Comparison of ENCODE assay signal across 14 cellular contexts in the genomic region with DNA sequence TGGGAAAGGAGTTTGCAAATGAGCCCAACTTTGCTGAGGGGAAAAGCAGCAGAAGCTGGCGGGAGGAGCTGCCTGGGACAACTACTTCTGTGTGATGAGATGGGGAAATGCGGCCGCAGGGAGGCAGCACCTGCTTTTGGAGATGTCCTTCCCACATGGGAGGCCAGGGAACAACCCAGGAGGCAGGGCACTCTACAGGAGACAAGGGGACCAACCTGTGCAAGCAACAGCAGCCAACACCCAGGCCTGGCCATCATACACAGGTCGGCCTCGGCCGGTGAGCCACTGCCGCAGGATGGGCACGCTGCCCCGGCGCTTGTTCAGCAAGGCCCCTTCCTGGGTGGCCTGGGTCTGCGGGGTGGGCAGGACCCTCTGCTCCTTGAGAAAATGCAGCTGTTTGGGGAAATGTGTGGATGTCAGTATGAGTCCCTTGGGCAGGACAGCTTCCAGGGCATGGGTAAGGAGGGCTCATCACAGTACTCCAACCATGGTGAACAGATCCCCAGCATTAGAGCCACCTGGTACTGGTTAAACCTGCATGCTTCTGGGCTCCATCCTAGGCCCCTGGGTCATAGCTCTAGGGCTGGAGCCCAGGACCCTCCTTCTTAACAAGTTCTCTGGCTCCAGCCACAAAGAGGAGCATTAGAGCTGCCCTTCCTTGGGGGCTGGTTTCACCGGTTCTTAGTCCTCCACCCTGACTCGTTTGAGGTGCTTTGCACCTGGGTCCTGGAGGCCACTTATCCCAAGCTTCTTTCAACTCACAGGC. TPM values are rescaled to one million over a fixed set of nuclear protein-coding genes. Genes with fewer than 3 reads are reported as not detected.
DNase-seq lines count a peak whose midpoint lies in the region; ATAC-seq, FAIRE-seq and TF ChIP-seq lines count a peak whose summit lies in the region.
"Had no signal": no experiment of that assay in that cellular context is flagged by ENCODE, and none has a peak within 500 bp of the region (broad histone marks: within the 10 kb centered on the region; RNA-seq: fewer than 3 reads in every experiment).

No MANE protein-coding gene starts in this region.

- H3K27me3 ChIP-seq in PC-9 (ENCODE audit: insufficient read depth, low read depth): no peaks in the 10 kb centered on the region
- H3K27me3 ChIP-seq in foreskin keratinocyte: peaks cover 42% of the 10 kb centered on the region
- H3K27me3 ChIP-seq in BE2C: no peaks in the 10 kb centered on the region

- POLR2A ChIA-PET in PC-9 (lab: Charles Lee; ENCODE audit: unreplicated experiment): no interaction called here

- no peaks in the 10 kb centered on the region for H3K9me2 ChIP-seq in PC-9 (ENCODE audit: insufficient read depth)

- H3K36me3 Mint-ChIP-seq in stimulated activated naive B cell treated with anti-CD40 and anti-IgM and Interleukin-4, amounts not matched to agents 10 μg/mL and 1 μg/mL and 100 μg/mL, for 72 hours: no peaks in the 10 kb centered on the region

- DNase-seq in left ventricle myocardium superior: no peak
- no peak for DNase-seq in left cardiac atrium
- peak in 1 of 2 experiments; percentile 35 for DNase-seq in PC-9
- no peak for DNase-seq in foreskin keratinocyte
- no peak for DNase-seq in BE2C
- DNase-seq in activated CD4-positive, CD25-positive, alpha-beta regulatory T cell (lab: John Stamatoyannopoulos, UW): no peak
- DNase-seq in GM19239 (ENCODE audit: insufficient read length, low spot score): no peak
- DNase-seq in stimulated activated naive B cell treated with anti-CD40 and anti-IgM and Interleukin-4, amounts not matched to agents 10 μg/mL and 1 μg/mL and 100 μg/mL, for 72 hours: no peak
- DNase-seq: activated CD8-positive, alpha-beta memory T cell treated with anti-CD3 and anti-CD28 coated beads, Interleukin-2, amount 50 U/mL, for 48 hours; upper lobe of right lung had no signal

- intact Hi-C loops in left ventricle myocardium superior (cut with micrococcal nuclease): no loop called here
- intact Hi-C loops in left cardiac atrium (cut with DNase I): no loop called here
- intact Hi-C loops in PC-9 (cut with micrococcal nuclease; ENCODE audit: unreplicated experiment): no loop called here

- ATAC-seq in left ventricle myocardium superior (peak; percentile 25), left cardiac atrium (no peak), foreskin keratinocyte (no peak)
- ATAC-seq in stimulated activated naive B cell treated with anti-CD40 and anti-IgM and Interleukin-4, amounts not matched to agents 10 μg/mL and 1 μg/mL and 100 μg/mL, for 72 hours (replicated peaks): no peak
- ATAC-seq: GM12878, upper lobe of right lung had no signal

- H3K27me3 Mint-ChIP-seq in stimulated activated naive B cell treated with anti-CD40 and anti-IgM and Interleukin-4, amounts not matched to agents 10 μg/mL and 1 μg/mL and 100 μg/mL, for 72 hours: peaks cover 19 to 33% of the 10 kb centered on the region in 2 donors

- no peak for FAIRE-seq in GM19239 (lab: Jason Lieb, UNC)
- FAIRE-seq: astrocyte, GM12878 had no signal

- CTCF ChIA-PET in PC-9 (lab: Charles Lee): interaction anchor here (0.7 to 0.8 kb wide), 2 partner anchors 77 to 126 kb away, joined by 3 read pairs; no protein-coding TSS in a partner anchor

- H3F3A ChIP-seq in PC-9 (ENCODE audit: insufficient read depth, low read depth): no peaks in the 10 kb centered on the region

- peaks cover 3% of the 10 kb centered on the region in 2 donors for H3K4me1 Mint-ChIP-seq in stimulated activated naive B cell treated with anti-CD40 and anti-IgM and Interleukin-4, amounts not matched to agents 10 μg/mL and 1 μg/mL and 100 μg/mL, for 72 hours

- H3K36me3 ChIP-seq in PC-9 (ENCODE audit: low read depth) (no peaks in the 10 kb centered on the region), BE2C (no peaks in the 10 kb centered on the region)
- H3K36me3 ChIP-seq: upper lobe of right lung had no signal

- no peak overlapping the region for H3K27ac ChIP-seq in PC-9
- no peak overlapping the region for H3K27ac ChIP-seq in foreskin keratinocyte
- H3K27ac ChIP-seq: C4-2B, upper lobe of right lung had no signal

- H3K4me3 ChIP-seq in PC-9 (no peak overlapping the region), BE2C (ENCODE audit: low read depth, low read length) (no peak overlapping the region)
- H3K4me3 ChIP-seq: GM12878, upper lobe of right lung had no signal

- 0 out of 2 replicates have a peak, but pooled peaks have one; percentile 21 for TF ChIP-seq CTCF in PC-9 (conservative IDR thresholded peaks at IDR 0.05)
- peak; percentile 56 for TF ChIP-seq CTCF in foreskin keratinocyte (conservative IDR thresholded peaks at IDR 0.05)
- TF ChIP-seq CTCF in BE2C (IDR thresholded peaks at IDR 0.05; ENCODE audit: low read depth, low read length): no peak

- BruUV-seq in PC-9 (replicated peaks; lab: Mats Ljungman, UMichigan): no TSS peak

- no peaks in the 10 kb centered on the region for H3K9me3 Mint-ChIP-seq in stimulated activated naive B cell treated with anti-CD40 and anti-IgM and Interleukin-4, amounts not matched to agents 10 μg/mL and 1 μg/mL and 100 μg/mL, for 72 hours

- H3K79me2 ChIP-seq in PC-9 (ENCODE audit: low read depth): no peaks in the 10 kb centered on the region

- no peak overlapping the region for H2AFZ ChIP-seq in PC-9

- no peaks in the 10 kb centered on the region for H4K20me1 ChIP-seq in PC-9 (ENCODE audit: insufficient read depth)

- no peaks in the 10 kb centered on the region for H3K4me1 ChIP-seq in PC-9 (replicated peaks; ENCODE audit: insufficient read depth)
- H3K4me1 ChIP-seq in foreskin keratinocyte: no peaks in the 10 kb centered on the region
- H3K4me1 ChIP-seq in BE2C: peaks cover 5% of the 10 kb centered on the region
- H3K4me1 ChIP-seq: upper lobe of right lung had no signal

- H3K27ac Mint-ChIP-seq in stimulated activated naive B cell treated with anti-CD40 and anti-IgM and Interleukin-4, amounts not matched to agents 10 μg/mL and 1 μg/mL and 100 μg/mL, for 72 hours: no peak overlapping the region

- no peak overlapping the region for H3K4me3 Mint-ChIP-seq in stimulated activated naive B cell treated with anti-CD40 and anti-IgM and Interleukin-4, amounts not matched to agents 10 μg/mL and 1 μg/mL and 100 μg/mL, for 72 hours

- H3K9me3 ChIP-seq in PC-9 (ENCODE audit: insufficient read depth, low read depth) (no peaks in the 10 kb centered on the region), BE2C (no peaks in the 10 kb centered on the region)
- H3K9me3 ChIP-seq: upper lobe of right lung had no signal

- H3K4me2 ChIP-seq in PC-9: no peak overlapping the region

RNA-seq across cellular contexts. Expression of gene EPB42, which starts 11.6 kb away (rescaled TPM):
- total RNA-seq in left ventricle myocardium superior: 0.15 TPM
- total RNA-seq in left cardiac atrium: 1 to 10 TPM in 1 of 2 donors, under 1 TPM in 1; 0.68 to 2.3 TPM
- not detected in 2 replicates for total RNA-seq in PC-9 (2021)
- not detected in 2 replicates for total RNA-seq in foreskin keratinocyte
- not detected in 2 replicates for polyA plus RNA-seq in foreskin keratinocyte
- polyA plus RNA-seq in BE2C (2012; ENCODE audit: insufficient read depth, insufficient read length, low read depth): not detected
- total RNA-seq: astrocyte, GM12878, renal cortical epithelial cell, upper lobe of right lung had no signal
- polyA plus RNA-seq: GM12878 had no signal

RNA-seq across cellular contexts. Expression of gene CCNDBP1, which starts 24.0 kb away (rescaled TPM):
- total RNA-seq in left ventricle myocardium superior (56.6 TPM), left cardiac atrium (10 to 100 TPM; 45.1 to 50.0 TPM), PC-9 (2021) (44.0 and 50.2 TPM in 2 replicates), foreskin keratinocyte (26.1 and 32.8 TPM in 2 replicates)
- polyA plus RNA-seq in foreskin keratinocyte: 23.6 and 26.5 TPM in 2 replicates
- 47.5 TPM for polyA plus RNA-seq in BE2C (2012; ENCODE audit: insufficient read depth, insufficient read length, low read depth)

RNA-seq across cellular contexts. Expression of gene TGM5, which starts 57.5 kb away (rescaled TPM):
- total RNA-seq in left ventricle myocardium superior (not detected), left cardiac atrium (not detected), PC-9 (2021) (0.39 and 1.7 TPM in 2 replicates), foreskin keratinocyte (not detected in 2 replicates)
- not detected in 2 replicates for polyA plus RNA-seq in foreskin keratinocyte
- polyA plus RNA-seq in BE2C (2012; ENCODE audit: insufficient read depth, insufficient read length, low read depth): not detected
- total RNA-seq: upper lobe of right lung had no signal
